9 cellular contexts compared by ENCODE assay signal in the genomic region with DNA sequence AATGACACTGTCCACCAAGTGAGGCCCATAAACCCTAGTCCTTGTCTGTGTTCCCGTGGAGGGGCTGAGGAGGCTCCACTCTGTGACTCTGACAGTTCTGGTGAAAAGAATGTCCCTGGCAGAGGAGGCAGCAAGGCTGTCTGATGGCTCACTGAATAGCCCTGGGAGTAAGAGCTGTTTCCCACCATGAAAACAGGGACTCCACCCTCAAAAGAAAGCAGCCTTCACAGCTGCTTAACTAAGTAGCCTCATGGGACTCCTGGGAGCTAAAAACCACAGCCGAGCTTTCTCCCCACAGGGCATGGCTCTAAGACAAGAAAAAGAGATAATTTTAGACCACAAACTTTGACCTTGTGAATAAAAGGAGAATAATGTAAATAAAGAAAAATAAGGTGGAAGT.
A peak's percentile ranks its signal among the peaks of the same experiment; 100 is the strongest.
DNase-seq lines count a peak whose midpoint lies in the region; ATAC-seq and TF ChIP-seq lines count a peak whose summit lies in the region.
"Had no signal": no experiment of that assay in that cellular context is flagged by ENCODE, and none has a peak within 500 bp of the region (broad histone marks: within the 10 kb centered on the region; RNA-seq: fewer than 3 reads in every experiment).

No MANE protein-coding gene starts in this region.

- TF ChIP-seq CTCF in BE2C (IDR thresholded peaks at IDR 0.05; ENCODE audit: low read depth, low read length) = no peak
- no peak for TF ChIP-seq CTCF in NB4 (IDR thresholded peaks at IDR 0.05; ENCODE audit: low read depth, low read length)
- TF ChIP-seq CTCF in heart left ventricle (IDR thresholded peaks at IDR 0.05) = no peak
- TF ChIP-seq CTCF in WERI-Rb-1 (IDR thresholded peaks at IDR 0.05; ENCODE audit: low read depth, low read length) = no peak
- TF ChIP-seq CTCF in mucosa of descending colon (IDR thresholded peaks at IDR 0.05) = no peak

- 0 to 8% (median 7%) methylated on average over 2 of the region's 2 CpGs for WGBS in heart left ventricle, 4 donors

- peaks cover 38% of the 10 kb centered on the region for H3K4me1 ChIP-seq in BE2C
- peaks cover 9 to 79% (median 58%) of the 10 kb centered on the region in 12 donors for H3K4me1 ChIP-seq in heart left ventricle
- H3K4me1 ChIP-seq in mucosa of descending colon (ENCODE audit: low read depth) = no peaks in the 10 kb centered on the region
- H3K4me1 ChIP-seq: parathyroid adenoma had no signal

- DNase-seq in BE2C (peak; percentile 55), NB4 (ENCODE audit: low read depth) (peak; percentile 90), heart left ventricle (peak in 4 of 5 donors; percentile 33 to 57 (median 45)), DMS53 treated with DMSO at 0.1 percent for 48 hours (lab: John Stamatoyannopoulos, UW; ENCODE audit: unreplicated experiment) (no peak), ureter (ENCODE audit: low spot score) (no peak), WERI-Rb-1 (no peak), mucosa of descending colon (no peak)

- H3K27me3 ChIP-seq in BE2C = no peaks in the 10 kb centered on the region
- no peaks in the 10 kb centered on the region for H3K27me3 ChIP-seq in heart left ventricle
- no peaks in the 10 kb centered on the region for H3K27me3 ChIP-seq in WERI-Rb-1 (ENCODE audit: insufficient read depth, low read depth, severe bottlenecking)

- H3K27ac ChIP-seq in heart left ventricle = peak overlapping the region; percentile 2 to 83 (median 72)
- H3K27ac ChIP-seq in WERI-Rb-1 = no peak overlapping the region
- H3K27ac ChIP-seq: parathyroid adenoma had no signal

- no peaks in the 10 kb centered on the region for H3K9me3 ChIP-seq in BE2C
- H3K9me3 ChIP-seq in heart left ventricle = peaks cover 0 to 5% (median 0%) of the 10 kb centered on the region in 12 donors
- no peaks in the 10 kb centered on the region for H3K9me3 ChIP-seq in WERI-Rb-1 (ENCODE audit: severe bottlenecking)
- no peaks in the 10 kb centered on the region for H3K9me3 ChIP-seq in mucosa of descending colon

- peak; percentile 52 for ATAC-seq in GM21367 (IDR thresholded peaks at IDR 0.05; ENCODE audit: unreplicated experiment)
- peak; percentile 77 to 87 (median 85) for ATAC-seq in heart left ventricle
- ATAC-seq in mucosa of descending colon = no peak

- no peak overlapping the region for H3K4me3 ChIP-seq in BE2C (ENCODE audit: low read depth, low read length)
- no peak overlapping the region for H3K4me3 ChIP-seq in NB4 (ENCODE audit: low read depth, low read length)
- H3K4me3 ChIP-seq in heart left ventricle = no peak overlapping the region
- H3K4me3 ChIP-seq in WERI-Rb-1 (ENCODE audit: low read depth, low read length) = no peak overlapping the region
- no peak overlapping the region for H3K4me3 ChIP-seq in mucosa of descending colon

- peaks cover 4% of the 10 kb centered on the region; the same call in 1 of the 2 replicates for H3K36me3 ChIP-seq in BE2C
- no peaks in the 10 kb centered on the region for H3K36me3 ChIP-seq in heart left ventricle
- no peaks in the 10 kb centered on the region; the same call in 1 of the 2 replicates for H3K36me3 ChIP-seq in WERI-Rb-1
- H3K36me3 ChIP-seq in mucosa of descending colon (ENCODE audit: low read depth) = no peaks in the 10 kb centered on the region

- TF ChIP-seq POLR2A in NB4 (IDR thresholded peaks at IDR 0.05; ENCODE audit: extremely low read depth, insufficient read length) (no peak), heart left ventricle (IDR thresholded peaks at IDR 0.05) (no peak)

- intact Hi-C loops in heart left ventricle (cut with DNase I) (loop anchor here in 1 of 10 donors (2.0 kb wide), 1 partner anchor 50 kb away; no protein-coding TSS in a partner anchor), mucosa of descending colon (cut with DNase I, micrococcal nuclease) (no loop called here)

Comparison
In these comparisons a context has a peak if more than half of its experiments do, and no peak if none do; other contexts are left out.
1. DNase-seq: peak in BE2C (single experiment), NB4 (single experiment) and heart left ventricle (4 of 5); none in DMS53 treated with DMSO at 0.1 percent for 48 hours (single experiment), ureter (single experiment), WERI-Rb-1 (single experiment) and mucosa of descending colon (0 of 3).